Comparison of ENCODE assay signal across 21 cellular contexts in genomic region chr6:75621846-75622245, GRCh38. TPM values are rescaled to one million over a fixed set of nuclear protein-coding genes. Genes with fewer than 3 reads are reported as not detected.
DNase-seq lines count a peak whose midpoint lies in the region; ATAC-seq, FAIRE-seq and TF ChIP-seq lines count a peak whose summit lies in the region.
"Had no signal": no experiment of that assay in that cellular context is flagged by ENCODE, and none has a peak within 500 bp of the region (broad histone marks: within the 10 kb centered on the region; RNA-seq: fewer than 3 reads in every experiment).

No MANE protein-coding gene starts in this region.

- no peak overlapping the region for H3K4me3 Mint-ChIP-seq in activated T-cell treated with anti-CD3 and anti-CD28 coated beads, Interleukin-2, amount 50 U/mL, for 24 hours
- H3K4me3 Mint-ChIP-seq in naive thymus-derived CD8-positive, alpha-beta T cell: no peak overlapping the region
- no peak overlapping the region for H3K4me3 Mint-ChIP-seq in Calu3 (ENCODE audit: low read depth, unreplicated experiment)
- H3K4me3 Mint-ChIP-seq: activated T-helper 17 cell treated with anti-CD3 and anti-CD28 coated beads, Interleukin-2, amount 50 U/mL, for 72 hours; GM23338 had no signal

- CTCF ChIA-PET in GM12878 (lab: Yijun Ruan, JAX): interaction anchor here (0.8 to 2.9 kb wide), 6 partner anchors 8 to 272 kb away, joined by 3 to 14 read pairs (median 4); no protein-coding TSS in a partner anchor
- CTCF ChIA-PET in Calu3 (lab: Charles Lee): no interaction called here

- no peak for TF ChIP-seq EP300 in GM12878 (IDR thresholded peaks at IDR 0.05; ENCODE audit: borderline replicate concordance in 1 of 2, control insufficient read depth in 1 of 2, low read depth in 2 of 2, low read length in 2 of 2)

- H3K4me1 Mint-ChIP-seq in activated T-cell treated with anti-CD3 and anti-CD28 coated beads, Interleukin-2, amount 50 U/mL, for 24 hours (ENCODE audit: low read depth): peaks cover 50% of the 10 kb centered on the region
- H3K4me1 Mint-ChIP-seq in naive thymus-derived CD8-positive, alpha-beta T cell: peaks cover 24 to 56% (median 49%) of the 10 kb centered on the region in 4 donors
- H3K4me1 Mint-ChIP-seq in Calu3 (ENCODE audit: low read depth, unreplicated experiment): peaks cover 15% of the 10 kb centered on the region

- SMC1A ChIA-PET in GM12878 (lab: Charles Lee; ENCODE audit: uncharacterized antibody, unreplicated experiment): interaction anchor here (0.9 to 2.9 kb wide), 5 partner anchors 10 to 71 kb away, joined by 3 to 8 read pairs (median 4); no protein-coding TSS in a partner anchor

- no peak overlapping the region for H3K4me2 ChIP-seq in GM12878 (ENCODE audit: control insufficient read depth, insufficient read depth)
- H3K4me2 ChIP-seq: GM23338 had no signal

- no peaks in the 10 kb centered on the region for H4K20me1 ChIP-seq in GM12878 (ENCODE audit: control insufficient read depth, insufficient read depth)

- no peak for TF ChIP-seq RAD21 in GM12878 (IDR thresholded peaks at IDR 0.05; ENCODE audit: insufficient read depth, low read depth, low read length)

- no peak for TF ChIP-seq CTCF in LNCaP clone FGC (IDR thresholded peaks at IDR 0.05; ENCODE audit: control insufficient read depth, extremely low read depth, insufficient read depth)
- no peak for TF ChIP-seq CTCF in GM12878 (IDR thresholded peaks at IDR 0.05 in 2 of 3, conservative IDR thresholded peaks at IDR 0.05 in 1 of 3; ENCODE audit: control insufficient read depth in 2 of 3, extremely low read depth in 1 of 3, insufficient read depth in 1 of 3, low read depth in 3 of 3, low read length in 3 of 3)
- no peak for TF ChIP-seq CTCF in Calu3 (IDR thresholded peaks at IDR 0.05; ENCODE audit: unreplicated experiment)

- TF ChIP-seq POLR2A in GM12878 (IDR thresholded peaks at IDR 0.05; ENCODE audit: low read depth, low read length): no peak

- no peaks in the 10 kb centered on the region for H3K9me3 Mint-ChIP-seq in activated T-cell treated with anti-CD3 and anti-CD28 coated beads, Interleukin-2, amount 50 U/mL, for 24 hours
- no peaks in the 10 kb centered on the region for H3K9me3 Mint-ChIP-seq in naive thymus-derived CD8-positive, alpha-beta T cell
- peaks cover 10% of the 10 kb centered on the region for H3K9me3 Mint-ChIP-seq in Calu3 (ENCODE audit: low read depth, unreplicated experiment)
- H3K9me3 Mint-ChIP-seq: activated T-helper 17 cell treated with anti-CD3 and anti-CD28 coated beads, Interleukin-2, amount 50 U/mL, for 72 hours had no signal

- ATAC-seq in GM12878: no peak
- no peak for ATAC-seq in naive thymus-derived CD8-positive, alpha-beta T cell
- ATAC-seq: activated T-helper 17 cell treated with anti-CD3 and anti-CD28 coated beads, Interleukin-2, amount 50 U/mL, for 72 hours; gastrocnemius medialis; GM23338; Right ventricle myocardium inferior had no signal

- H3K27me3 ChIP-seq in GM12878 (replicated peaks in 1 of 2; ENCODE audit: control insufficient read depth in 2 of 2, insufficient read depth in 2 of 2, low read length in 1 of 2): no peaks in the 10 kb centered on the region
- H3K27me3 ChIP-seq: esophagus squamous epithelium, gastrocnemius medialis had no signal

- H3K79me2 ChIP-seq in GM12878 (ENCODE audit: control insufficient read depth, insufficient read depth, low read length): peaks cover 47% of the 10 kb centered on the region

- no peaks in the 10 kb centered on the region for H3K27me3 Mint-ChIP-seq in activated T-cell treated with anti-CD3 and anti-CD28 coated beads, Interleukin-2, amount 50 U/mL, for 24 hours
- H3K27me3 Mint-ChIP-seq in naive thymus-derived CD8-positive, alpha-beta T cell: no peaks in the 10 kb centered on the region
- no peaks in the 10 kb centered on the region for H3K27me3 Mint-ChIP-seq in Calu3 (ENCODE audit: unreplicated experiment)
- H3K27me3 Mint-ChIP-seq: activated T-helper 17 cell treated with anti-CD3 and anti-CD28 coated beads, Interleukin-2, amount 50 U/mL, for 72 hours had no signal

- no peak overlapping the region for H2AFZ ChIP-seq in GM12878 (ENCODE audit: control insufficient read depth, low read depth, low read length)
- H2AFZ ChIP-seq: GM23338 had no signal

- H3K9ac ChIP-seq in GM12878 (ENCODE audit: control insufficient read depth, insufficient read depth, low read length): no peak overlapping the region

- DNase-seq in activated T-cell treated with anti-CD3 and anti-CD28 coated beads, Interleukin-2, amount 50 U/mL, for 24 hours: no peak
- no peak for DNase-seq in activated T-cell treated with anti-CD3 and anti-CD28 coated beads, Interleukin-2, amount 50 U/mL, for 48 hours
- DNase-seq in LNCaP clone FGC (ENCODE audit: low read depth) (peak; percentile 81), GM12878 (ENCODE audit: low read depth, low spot score) (no peak), HuH-7.5 (ENCODE audit: low spot score) (no peak), Calu3 (no peak), HCEC 1CT (no peak)
- DNase-seq in naive thymus-derived CD8-positive, alpha-beta T cell: no peak
- DNase-seq: effector memory CD4-positive, alpha-beta T cell; esophagus squamous epithelium; gastrocnemius medialis; MM.1S; NCI-H146; NCI-H2171 treated with DMSO at 0.1 percent for 48 hours; NCI-H748 treated with DMSO at 0.1 percent for 48 hours; trophoblast cell had no signal

- peaks cover 4% of the 10 kb centered on the region for H3K4me1 ChIP-seq in GM12878 (ENCODE audit: control insufficient read depth, insufficient read depth, low read length)

- RAD21 ChIA-PET in GM12878 (lab: Charles Lee; ENCODE audit: unreplicated experiment): interaction anchor here (1.2 to 1.4 kb wide), 2 partner anchors 10 to 18 kb away, joined by 5 read pairs; no protein-coding TSS in a partner anchor

- BruUV-seq in GM12878 (replicated peaks; lab: Mats Ljungman, UMichigan) (TSS peak; percentile 28), Calu3 (replicated peaks; lab: Mats Ljungman, UMichigan) (no TSS peak)

- no peak for FAIRE-seq in GM12878 (lab: Jason Lieb, UNC)
- FAIRE-seq: colon, keratinocyte had no signal

- peaks cover 0 to 4% of the 10 kb centered on the region in 2 experiments; a peak in 1 of 4 replicates for H3K36me3 ChIP-seq in GM12878 (ENCODE audit: control insufficient read depth in 2 of 2, insufficient read depth in 2 of 2, low read length in 1 of 2)
- H3K36me3 ChIP-seq: gastrocnemius medialis had no signal

- peaks cover 60% of the 10 kb centered on the region for H3K36me3 Mint-ChIP-seq in activated T-cell treated with anti-CD3 and anti-CD28 coated beads, Interleukin-2, amount 50 U/mL, for 24 hours (ENCODE audit: low read depth)
- peaks cover 3 to 56% (median 10%) of the 10 kb centered on the region in 3 donors for H3K36me3 Mint-ChIP-seq in naive thymus-derived CD8-positive, alpha-beta T cell
- peaks cover 19% of the 10 kb centered on the region for H3K36me3 Mint-ChIP-seq in Calu3 (ENCODE audit: insufficient read depth, unreplicated experiment)

- H3K27ac ChIP-seq in GM12878 (ENCODE audit: control insufficient read depth, insufficient read depth): no peak overlapping the region

- POLR2A ChIA-PET in GM12878 (lab: Charles Lee): no interaction called here
- POLR2A ChIA-PET in naive thymus-derived CD8-positive, alpha-beta T cell (lab: Charles Lee): no interaction called here

- in situ Hi-C loops in GM12878 (cut with MboI): no loop called here

- peaks cover 2% of the 10 kb centered on the region; the same call in 2 of the 3 replicates for H3K9me3 ChIP-seq in GM12878 (replicated peaks; ENCODE audit: control insufficient read depth, insufficient read depth, low read length)
- H3K9me3 ChIP-seq: esophagus squamous epithelium, gastrocnemius medialis had no signal

- peak overlapping the region; percentile 73 for H3K27ac Mint-ChIP-seq in activated T-cell treated with anti-CD3 and anti-CD28 coated beads, Interleukin-2, amount 50 U/mL, for 24 hours
- peak overlapping the region in 8 of 10 donors; percentile 9 to 77 (median 32) for H3K27ac Mint-ChIP-seq in naive thymus-derived CD8-positive, alpha-beta T cell
- no peak overlapping the region for H3K27ac Mint-ChIP-seq in Calu3 (ENCODE audit: unreplicated experiment)
- H3K27ac Mint-ChIP-seq: GM23338 had no signal

- intact Hi-C loops in GM12878 (cut with micrococcal nuclease; ENCODE audit: unreplicated experiment) (no loop called here), Calu3 (cut with micrococcal nuclease; ENCODE audit: unreplicated experiment) (no loop called here)

- no peak overlapping the region for H3K4me3 ChIP-seq in LNCaP clone FGC (ENCODE audit: low read depth, low read length)
- no peak overlapping the region for H3K4me3 ChIP-seq in GM12878
- H3K4me3 ChIP-seq: esophagus squamous epithelium, gastrocnemius medialis, GM23338 had no signal

TF ChIP-seq in GM12878, 131 proteins besides CTCF, POLR2A, EP300 and RAD21 (continues in another document):
- TF ChIP-seq, protein P1, sequence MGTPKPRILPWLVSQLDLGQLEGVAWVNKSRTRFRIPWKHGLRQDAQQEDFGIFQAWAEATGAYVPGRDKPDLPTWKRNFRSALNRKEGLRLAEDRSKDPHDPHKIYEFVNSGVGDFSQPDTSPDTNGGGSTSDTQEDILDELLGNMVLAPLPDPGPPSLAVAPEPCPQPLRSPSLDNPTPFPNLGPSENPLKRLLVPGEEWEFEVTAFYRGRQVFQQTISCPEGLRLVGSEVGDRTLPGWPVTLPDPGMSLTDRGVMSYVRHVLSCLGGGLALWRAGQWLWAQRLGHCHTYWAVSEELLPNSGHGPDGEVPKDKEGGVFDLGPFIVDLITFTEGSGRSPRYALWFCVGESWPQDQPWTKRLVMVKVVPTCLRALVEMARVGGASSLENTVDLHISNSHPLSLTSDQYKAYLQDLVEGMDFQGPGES (IDR thresholded peaks at IDR 0.05): no peak
- no peak for TF ChIP-seq ZNF274 (IDR thresholded peaks at IDR 0.05; ENCODE audit: insufficient read depth, insufficient read length)

RNA-seq across cellular contexts. Expression of gene SENP6, which starts 20.2 kb away (rescaled TPM):
- total RNA-seq in GM12878 (2013; cell fraction: nucleolus; rRNA removed): 338 and 339 TPM in 2 replicates
- total RNA-seq in GM12878 (2014; rRNA removed) (48.9 and 50.8 TPM in 2 replicates), GM12878 (2014; rRNA removed; fragmentation: Illumina TruSeq; extraction: Trizol) (70.0 and 75.2 TPM in 2 replicates), GM12878 (2021) (46.9 and 52.1 TPM in 2 replicates), Calu3 (2022) (76.2 and 93.6 TPM in 2 replicates)
- 12.9 TPM for polyA plus RNA-seq in GM12878 (2011; ENCODE audit: low read depth)
- polyA plus RNA-seq in GM12878 (2011; rRNA removed) (45.6 and 91.9 TPM in 2 replicates), GM12878 (2014; fragmentation: Illumina TruSeq; extraction: Trizol) (56.1 and 79.1 TPM in 2 replicates), GM12878 (2014; fragmentation: Nextera tagmentation; extraction: Ambion mirVana) (10 to 100 TPM; 10.7 to 17.2 TPM), GM12878 (2014; rRNA removed) (31.6 and 36.5 TPM in 2 replicates), GM12878 (2016; fragmentation: Nextera tagmentation; extraction: Ambion mirVana) (10 to 100 TPM; 36.6 to 39.0 TPM)
- 10.9 and 11.5 TPM in 2 replicates for polyA plus RNA-seq in GM12878 (2011; cell fraction: cytosol; rRNA removed)
- polyA plus RNA-seq in GM12878 (2011; cell fraction: nucleus; rRNA removed): 42.8 and 52.2 TPM in 2 replicates
- 25.4 and 32.2 TPM in 2 replicates for polyA plus RNA-seq in GM12878 (2012)
- polyA minus RNA-seq in GM12878 (2011; rRNA and poly(A)+ RNA removed): 27.5 and 37.7 TPM in 2 replicates
- 16.3 and 19.2 TPM in 2 replicates for polyA minus RNA-seq in GM12878 (2011; cell fraction: cytosol; rRNA and poly(A)+ RNA removed)
- 49.0 and 102 TPM in 2 replicates for polyA minus RNA-seq in GM12878 (2011; cell fraction: nucleus; rRNA and poly(A)+ RNA removed)
- total RNA-seq in naive thymus-derived CD8-positive, alpha-beta T cell: 100 to 1,000 TPM; 131 to 147 TPM
- 10 to 100 TPM; 48.4 to 67.3 (median 57.7) TPM for polyA plus RNA-seq in naive thymus-derived CD8-positive, alpha-beta T cell
